Comparison of ENCODE assay signal across 2 cellular contexts in genomic region chr17:16297367-16298139, GRCh38.
TF ChIP-seq lines count a peak whose summit lies in the region.

No MANE protein-coding gene starts in this region.

TF ChIP-seq in HEK293, 187 proteins besides CTCF, POLR2A, EP300 and RAD21 (continued from another document):
- no peak for TF ChIP-seq AEBP2 (tag by site-specific recombination; IDR thresholded peaks at IDR 0.05; ENCODE audit: borderline replicate concordance)
- TF ChIP-seq ZNF10 (tag by site-specific recombination; IDR thresholded peaks at IDR 0.05), result peak; percentile 36; the same call in 1 of the 2 replicates
- no peak for TF ChIP-seq BCL11B (tag by site-specific recombination; IDR thresholded peaks at IDR 0.05; ENCODE audit: low read depth)
- no peak for TF ChIP-seq ZFP69B (tag by site-specific recombination; IDR thresholded peaks at IDR 0.05)

TF ChIP-seq in HepG2, 621 proteins besides CTCF, POLR2A, EP300 and RAD21 (continues in another document):
- TF ChIP-seq AFF4 (CRISPR knock-in tag; IDR thresholded peaks at IDR 0.05) (peak; percentile 34; the same call in 1 of the 2 replicates), CC2D1A (CRISPR knock-in tag; IDR thresholded peaks at IDR 0.05) (0 out of 2 replicates have a peak, but pooled peaks have one; percentile 35), RBAK (CRISPR knock-in tag; IDR thresholded peaks at IDR 0.05) (no peak), THYN1 (CRISPR knock-in tag; IDR thresholded peaks at IDR 0.05; ENCODE audit: borderline replicate concordance, low read depth) (no peak), DNMT3B (CRISPR knock-in tag; conservative IDR thresholded peaks at IDR 0.05) (0 out of 2 replicates have a peak, but pooled peaks have one; percentile 23), TRIM24 (CRISPR knock-in tag; IDR thresholded peaks at IDR 0.05) (no peak), MLLT10 (CRISPR knock-in tag; IDR thresholded peaks at IDR 0.05) (no peak), THAP11 (CRISPR knock-in tag; IDR thresholded peaks at IDR 0.05) (peak; percentile 12; the same call in 1 of the 2 replicates), NFE2L1 (CRISPR knock-in tag; IDR thresholded peaks at IDR 0.05; ENCODE audit: borderline replicate concordance) (no peak), RORA (CRISPR knock-in tag; IDR thresholded peaks at IDR 0.05) (no peak), TAF15 (IDR thresholded peaks at IDR 0.05; ENCODE audit: low read depth, low read length, poor library complexity, severe bottlenecking) (no peak), ZNF296 (CRISPR knock-in tag; conservative IDR thresholded peaks at IDR 0.05) (no peak), ZFX (CRISPR knock-in tag; IDR thresholded peaks at IDR 0.05; ENCODE audit: low read depth) (no peak), CHD2 (IDR thresholded peaks at IDR 0.05; ENCODE audit: low read depth, low read length) (no peak), ZKSCAN1 (IDR thresholded peaks at IDR 0.05; ENCODE audit: low read length) (no peak), ETV5 (CRISPR knock-in tag; IDR thresholded peaks at IDR 0.05; ENCODE audit: borderline replicate concordance) (no peak), TSC22D2 (CRISPR knock-in tag; IDR thresholded peaks at IDR 0.05; ENCODE audit: borderline replicate concordance) (peak; percentile 39; the same call in 1 of the 2 replicates), ZNF333 (CRISPR knock-in tag; IDR thresholded peaks at IDR 0.05; ENCODE audit: borderline replicate concordance) (no peak), RARA (CRISPR knock-in tag; IDR thresholded peaks at IDR 0.05) (0 out of 2 replicates have a peak, but pooled peaks have one; percentile 34), ZNF691 (CRISPR knock-in tag; IDR thresholded peaks at IDR 0.05; ENCODE audit: borderline replicate concordance, low read depth) (peak; percentile 62; the same call in 1 of the 2 replicates), ZNF407 (CRISPR knock-in tag; IDR thresholded peaks at IDR 0.05; ENCODE audit: not compliant biosample characterization) (no peak), ZNF207 (IDR thresholded peaks at IDR 0.05; ENCODE audit: borderline replicate concordance) (no peak), SRSF1 (optimal IDR thresholded peaks at IDR 0.05; ENCODE audit: low read depth, low read length) (no peak), SMYD3 (CRISPR knock-in tag; IDR thresholded peaks at IDR 0.05) (peak; percentile 67; the same call in 1 of the 2 replicates), MEIS2 (CRISPR knock-in tag; IDR thresholded peaks at IDR 0.05) (peak; percentile 18; the same call in 1 of the 2 replicates), CREBL2 (CRISPR knock-in tag; IDR thresholded peaks at IDR 0.05; ENCODE audit: borderline replicate concordance) (no peak), ZNF615 (CRISPR knock-in tag; IDR thresholded peaks at IDR 0.05; ENCODE audit: borderline replicate concordance) (no peak), ZIK1 (CRISPR knock-in tag; IDR thresholded peaks at IDR 0.05; ENCODE audit: borderline replicate concordance, low read depth) (no peak)
- TF ChIP-seq, protein P1, sequence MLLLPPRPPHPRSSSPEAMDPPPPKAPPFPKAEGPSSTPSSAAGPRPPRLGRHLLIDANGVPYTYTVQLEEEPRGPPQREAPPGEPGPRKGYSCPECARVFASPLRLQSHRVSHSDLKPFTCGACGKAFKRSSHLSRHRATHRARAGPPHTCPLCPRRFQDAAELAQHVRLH (CRISPR knock-in tag; IDR thresholded peaks at IDR 0.05; ENCODE audit: borderline replicate concordance, low read depth), result peak; percentile 72; the same call in 1 of the 2 replicates
- TF ChIP-seq, protein P2, sequence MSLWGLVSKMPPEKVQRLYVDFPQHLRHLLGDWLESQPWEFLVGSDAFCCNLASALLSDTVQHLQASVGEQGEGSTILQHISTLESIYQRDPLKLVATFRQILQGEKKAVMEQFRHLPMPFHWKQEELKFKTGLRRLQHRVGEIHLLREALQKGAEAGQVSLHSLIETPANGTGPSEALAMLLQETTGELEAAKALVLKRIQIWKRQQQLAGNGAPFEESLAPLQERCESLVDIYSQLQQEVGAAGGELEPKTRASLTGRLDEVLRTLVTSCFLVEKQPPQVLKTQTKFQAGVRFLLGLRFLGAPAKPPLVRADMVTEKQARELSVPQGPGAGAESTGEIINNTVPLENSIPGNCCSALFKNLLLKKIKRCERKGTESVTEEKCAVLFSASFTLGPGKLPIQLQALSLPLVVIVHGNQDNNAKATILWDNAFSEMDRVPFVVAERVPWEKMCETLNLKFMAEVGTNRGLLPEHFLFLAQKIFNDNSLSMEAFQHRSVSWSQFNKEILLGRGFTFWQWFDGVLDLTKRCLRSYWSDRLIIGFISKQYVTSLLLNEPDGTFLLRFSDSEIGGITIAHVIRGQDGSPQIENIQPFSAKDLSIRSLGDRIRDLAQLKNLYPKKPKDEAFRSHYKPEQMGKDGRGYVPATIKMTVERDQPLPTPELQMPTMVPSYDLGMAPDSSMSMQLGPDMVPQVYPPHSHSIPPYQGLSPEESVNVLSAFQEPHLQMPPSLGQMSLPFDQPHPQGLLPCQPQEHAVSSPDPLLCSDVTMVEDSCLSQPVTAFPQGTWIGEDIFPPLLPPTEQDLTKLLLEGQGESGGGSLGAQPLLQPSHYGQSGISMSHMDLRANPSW (CRISPR knock-in tag; IDR thresholded peaks at IDR 0.05; ENCODE audit: borderline replicate concordance), result no peak
- TF ChIP-seq, protein P3, sequence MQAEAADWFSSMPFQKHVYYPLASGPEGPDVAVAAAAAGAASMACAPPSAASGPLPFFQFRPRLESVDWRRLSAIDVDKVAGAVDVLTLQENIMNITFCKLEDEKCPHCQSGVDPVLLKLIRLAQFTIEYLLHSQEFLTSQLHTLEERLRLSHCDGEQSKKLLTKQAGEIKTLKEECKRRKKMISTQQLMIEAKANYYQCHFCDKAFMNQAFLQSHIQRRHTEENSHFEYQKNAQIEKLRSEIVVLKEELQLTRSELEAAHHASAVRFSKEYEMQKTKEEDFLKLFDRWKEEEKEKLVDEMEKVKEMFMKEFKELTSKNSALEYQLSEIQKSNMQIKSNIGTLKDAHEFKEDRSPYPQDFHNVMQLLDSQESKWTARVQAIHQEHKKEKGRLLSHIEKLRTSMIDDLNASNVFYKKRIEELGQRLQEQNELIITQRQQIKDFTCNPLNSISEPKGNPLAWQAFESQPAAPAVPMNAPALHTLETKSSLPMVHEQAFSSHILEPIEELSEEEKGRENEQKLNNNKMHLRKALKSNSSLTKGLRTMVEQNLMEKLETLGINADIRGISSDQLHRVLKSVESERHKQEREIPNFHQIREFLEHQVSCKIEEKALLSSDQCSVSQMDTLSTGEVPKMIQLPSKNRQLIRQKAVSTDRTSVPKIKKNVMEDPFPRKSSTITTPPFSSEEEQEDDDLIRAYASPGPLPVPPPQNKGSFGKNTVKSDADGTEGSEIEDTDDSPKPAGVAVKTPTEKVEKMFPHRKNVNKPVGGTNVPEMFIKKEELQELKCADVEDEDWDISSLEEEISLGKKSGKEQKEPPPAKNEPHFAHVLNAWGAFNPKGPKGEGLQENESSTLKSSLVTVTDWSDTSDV (CRISPR knock-in tag; IDR thresholded peaks at IDR 0.05), result no peak
- TF ChIP-seq, protein P4, sequence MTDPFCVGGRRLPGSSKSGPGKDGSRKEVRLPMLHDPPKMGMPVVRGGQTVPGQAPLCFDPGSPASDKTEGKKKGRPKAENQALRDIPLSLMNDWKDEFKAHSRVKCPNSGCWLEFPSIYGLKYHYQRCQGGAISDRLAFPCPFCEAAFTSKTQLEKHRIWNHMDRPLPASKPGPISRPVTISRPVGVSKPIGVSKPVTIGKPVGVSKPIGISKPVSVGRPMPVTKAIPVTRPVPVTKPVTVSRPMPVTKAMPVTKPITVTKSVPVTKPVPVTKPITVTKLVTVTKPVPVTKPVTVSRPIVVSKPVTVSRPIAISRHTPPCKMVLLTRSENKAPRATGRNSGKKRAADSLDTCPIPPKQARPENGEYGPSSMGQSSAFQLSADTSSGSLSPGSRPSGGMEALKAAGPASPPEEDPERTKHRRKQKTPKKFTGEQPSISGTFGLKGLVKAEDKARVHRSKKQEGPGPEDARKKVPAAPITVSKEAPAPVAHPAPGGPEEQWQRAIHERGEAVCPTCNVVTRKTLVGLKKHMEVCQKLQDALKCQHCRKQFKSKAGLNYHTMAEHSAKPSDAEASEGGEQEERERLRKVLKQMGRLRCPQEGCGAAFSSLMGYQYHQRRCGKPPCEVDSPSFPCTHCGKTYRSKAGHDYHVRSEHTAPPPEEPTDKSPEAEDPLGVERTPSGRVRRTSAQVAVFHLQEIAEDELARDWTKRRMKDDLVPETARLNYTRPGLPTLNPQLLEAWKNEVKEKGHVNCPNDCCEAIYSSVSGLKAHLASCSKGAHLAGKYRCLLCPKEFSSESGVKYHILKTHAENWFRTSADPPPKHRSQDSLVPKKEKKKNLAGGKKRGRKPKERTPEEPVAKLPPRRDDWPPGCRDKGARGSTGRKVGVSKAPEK (CRISPR knock-in tag; IDR thresholded peaks at IDR 0.05; ENCODE audit: borderline replicate concordance), result no peak
- TF ChIP-seq, protein P5, sequence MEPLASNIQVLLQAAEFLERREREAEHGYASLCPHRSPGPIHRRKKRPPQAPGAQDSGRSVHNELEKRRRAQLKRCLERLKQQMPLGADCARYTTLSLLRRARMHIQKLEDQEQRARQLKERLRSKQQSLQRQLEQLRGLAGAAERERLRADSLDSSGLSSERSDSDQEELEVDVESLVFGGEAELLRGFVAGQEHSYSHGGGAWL (CRISPR knock-in tag; IDR thresholded peaks at IDR 0.05), result peak; percentile 61; the same call in 1 of the 2 replicates
